8 cellular contexts compared by ENCODE assay signal in genomic region chr5:104412649-104413240, GRCh38.
DNase-seq lines count a peak whose midpoint lies in the region; ATAC-seq, FAIRE-seq and TF ChIP-seq lines count a peak whose summit lies in the region.

No MANE protein-coding gene starts in this region.

- H3K4me1 Mint-ChIP-seq in astrocyte (ENCODE audit: low read depth, unreplicated experiment): peaks cover 4% of the 10 kb centered on the region

- H3K36me3 Mint-ChIP-seq in astrocyte (ENCODE audit: low read depth, unreplicated experiment): no peaks in the 10 kb centered on the region

- H3K4me1 ChIP-seq in astrocyte (ENCODE audit: insufficient read depth, low read length): no peaks in the 10 kb centered on the region

- no peaks in the 10 kb centered on the region for H3K27me3 Mint-ChIP-seq in astrocyte (ENCODE audit: low read depth, unreplicated experiment)

- in situ Hi-C loops in KBM-7 (cut with MboI; ENCODE audit: low pct_unique_long_range_greater_than_20kb, low sequenced_read_pairs): no loop called here

- H4K20me1 ChIP-seq in astrocyte (ENCODE audit: insufficient read depth, low read length): no peaks in the 10 kb centered on the region

- ATAC-seq in GM19463 (IDR thresholded peaks at IDR 0.05; ENCODE audit: unreplicated experiment): peak; percentile 93
- no peak for ATAC-seq in HG03520 (IDR thresholded peaks at IDR 0.05; ENCODE audit: unreplicated experiment)

- no peak overlapping the region for H3K4me3 Mint-ChIP-seq in astrocyte (ENCODE audit: unreplicated experiment)

- TF ChIP-seq CTCF in astrocyte (IDR thresholded peaks at IDR 0.05; ENCODE audit: insufficient read depth, low read depth, low read length): peak; percentile 61

- peak overlapping the region; percentile 29 for H3K27ac Mint-ChIP-seq in astrocyte (ENCODE audit: unreplicated experiment)

- no peaks in the 10 kb centered on the region for H3K9me3 Mint-ChIP-seq in astrocyte (ENCODE audit: unreplicated experiment)

- peak; percentile 6 for DNase-seq in COLO829 (ENCODE audit: low spot score)
- DNase-seq in KBM-7: peak; percentile 27
- DNase-seq in astrocyte (ENCODE audit: low read depth): peak; percentile 20
- peak; percentile 61 for DNase-seq in myocyte (ENCODE audit: low read depth)
- DNase-seq in NCI-H128 (lab: John Stamatoyannopoulos, UW; ENCODE audit: unreplicated experiment): no peak
- DNase-seq in activated CD4-positive, alpha-beta T cell treated with anti-CD3 and anti-CD28 coated beads for 48 hours: no peak

- peak overlapping the region; percentile 13 for H2AFZ ChIP-seq in astrocyte (ENCODE audit: low read depth, low read length)

- H3K9ac ChIP-seq in astrocyte (ENCODE audit: low read length): no peak overlapping the region

- no peaks in the 10 kb centered on the region for H3K27me3 ChIP-seq in astrocyte (ENCODE audit: insufficient read depth, low read length)

- H3K79me2 ChIP-seq in astrocyte (ENCODE audit: insufficient read depth, low read length): no peaks in the 10 kb centered on the region

- no peak overlapping the region for H3K4me3 ChIP-seq in astrocyte (ENCODE audit: insufficient read depth, low read depth, low read length)

- H3K4me2 ChIP-seq in astrocyte (ENCODE audit: low read length): no peak overlapping the region

- no peak overlapping the region for H3K27ac ChIP-seq in astrocyte (ENCODE audit: low read depth, low read length)

- FAIRE-seq in astrocyte (lab: Jason Lieb, UNC): no peak

- H3K9me3 ChIP-seq in astrocyte (ENCODE audit: insufficient read depth, low read depth, low read length): no peaks in the 10 kb centered on the region

- no peaks in the 10 kb centered on the region for H3K36me3 ChIP-seq in astrocyte (ENCODE audit: insufficient read depth, low read length)

Comparison
In these comparisons a context has a peak if more than half of its experiments do, and no peak if none do; other contexts are left out.
1. DNase-seq: peak in COLO829 (single experiment), KBM-7 (single experiment), astrocyte (single experiment) and myocyte (single experiment); none in NCI-H128 (single experiment) and activated CD4-positive, alpha-beta T cell treated with anti-CD3 and anti-CD28 coated beads for 48 hours (single experiment).